21 cellular contexts compared by ENCODE assay signal in genomic region chr13:54305377-54305776, GRCh38.
DNase-seq lines count a peak whose midpoint lies in the region; ATAC-seq and TF ChIP-seq lines count a peak whose summit lies in the region.
"Had no signal": no experiment of that assay in that cellular context is flagged by ENCODE, and none has a peak within 500 bp of the region (broad histone marks: within the 10 kb centered on the region; RNA-seq: fewer than 3 reads in every experiment).

No MANE protein-coding gene starts in this region.

- H3K9ac ChIP-seq in HUES64 (ENCODE audit: low read depth, low read length) (no peak overlapping the region), neuronal stem cell (ENCODE audit: low read depth, low read length, poor library complexity) (no peak overlapping the region)
- H3K9ac ChIP-seq: BLaER1 had no signal

- H4K20me1 ChIP-seq in OCI-LY7 (ENCODE audit: insufficient read depth, low read length), result no peaks in the 10 kb centered on the region
- H4K20me1 ChIP-seq: BLaER1 had no signal

- H3K36me3 ChIP-seq in Caco-2 (ENCODE audit: control insufficient read depth, insufficient read depth, low read length), result no peaks in the 10 kb centered on the region
- H3K36me3 ChIP-seq in HUES64 (ENCODE audit: insufficient read depth, low read length), result peaks cover 36% of the 10 kb centered on the region
- no peaks in the 10 kb centered on the region for H3K36me3 ChIP-seq in OCI-LY7 (ENCODE audit: insufficient read depth, low read length)
- no peaks in the 10 kb centered on the region for H3K36me3 ChIP-seq in neuronal stem cell (replicated peaks in 1 of 2; ENCODE audit: control insufficient read depth in 2 of 2, insufficient read depth in 2 of 2, low read length in 2 of 2)
- no peaks in the 10 kb centered on the region for H3K36me3 ChIP-seq in Peyer's patch
- H3K36me3 ChIP-seq: BLaER1, HAP-1 had no signal

- peak overlapping the region; percentile 65 for H3K18ac ChIP-seq in neuronal stem cell (ENCODE audit: low read length)

- H3K14ac ChIP-seq in neuronal stem cell (ENCODE audit: low read length), result no peak overlapping the region

- H3K4me1 ChIP-seq in Caco-2, result no peaks in the 10 kb centered on the region
- H3K4me1 ChIP-seq in HUES64 (ENCODE audit: insufficient read depth, low read length), result peaks cover 55% of the 10 kb centered on the region
- no peaks in the 10 kb centered on the region for H3K4me1 ChIP-seq in OCI-LY7 (ENCODE audit: insufficient read depth, low read length, poor library complexity, severe bottlenecking)
- no peaks in the 10 kb centered on the region for H3K4me1 ChIP-seq in neuronal stem cell (ENCODE audit: control insufficient read depth in 2 of 2, insufficient read depth in 1 of 2, low read depth in 1 of 2, low read length in 2 of 2)
- no peaks in the 10 kb centered on the region for H3K4me1 ChIP-seq in Peyer's patch
- H3K4me1 ChIP-seq: A549, BLaER1, HAP-1 had no signal

- H3K4me3 ChIP-seq in Caco-2 (ENCODE audit: low read depth, low read length) (no peak overlapping the region), HUES64 (ENCODE audit: low read length) (no peak overlapping the region), OCI-LY7 (ENCODE audit: low read depth, low read length, poor library complexity, severe bottlenecking) (no peak overlapping the region), neuronal stem cell (ENCODE audit: low read length in 2 of 2) (no peak overlapping the region), Peyer's patch (no peak overlapping the region)
- H3K4me3 ChIP-seq: A549, BLaER1, HAP-1 had no signal

- no peak overlapping the region for H2BK15ac ChIP-seq in neuronal stem cell (ENCODE audit: low read length)

- H3K27ac ChIP-seq in HUES64 (ENCODE audit: low read depth, low read length) (peak overlapping the region; percentile 48; the same call in 1 of the 2 replicates), OCI-LY7 (ENCODE audit: low read depth, low read length, poor library complexity, severe bottlenecking) (no peak overlapping the region), neuronal stem cell (replicated peaks; ENCODE audit: low read length) (no peak overlapping the region), Peyer's patch (no peak overlapping the region)
- H3K27ac ChIP-seq: A549, BLaER1, RWPE1 had no signal

- H3K27me3 Mint-ChIP-seq in Caco-2 (ENCODE audit: insufficient read depth, unreplicated experiment), result peaks cover 5% of the 10 kb centered on the region

- H2AK5ac ChIP-seq in neuronal stem cell (ENCODE audit: low read depth, low read length), result no peak overlapping the region

- no peak for TF ChIP-seq POLR2A in Peyer's patch (IDR thresholded peaks at IDR 0.05)

- H2AFZ ChIP-seq in OCI-LY7 (ENCODE audit: low read length) (no peak overlapping the region), neuronal stem cell (ENCODE audit: low read length) (no peak overlapping the region)

- TF ChIP-seq CTCF in Caco-2 (IDR thresholded peaks at IDR 0.05; ENCODE audit: insufficient read depth in 1 of 2, low read depth in 1 of 2, low read length in 1 of 2, severe bottlenecking in 1 of 2, unreplicated experiment in 1 of 2) (peak; percentile 5 to 25), OCI-LY7 (conservative IDR thresholded peaks at IDR 0.05; ENCODE audit: low read length) (peak; percentile 43), Peyer's patch (IDR thresholded peaks at IDR 0.05) (no peak)

- no peak overlapping the region for H4K91ac ChIP-seq in neuronal stem cell (ENCODE audit: low read depth, low read length, poor library complexity)

- WGBS in HUES64, result 90% methylated on average over 1 of the region's 1 CpG
- no CpG with 5 or more reads among the region's 1 CpG for WGBS in neuronal stem cell (ENCODE audit: extremely low coverage in 2 of 2, insufficient read length in 2 of 2, insufficient replicate concordance in 1 of 2), 2 donors

- no peak overlapping the region for H3K4ac ChIP-seq in neuronal stem cell (ENCODE audit: low read length)

- H3K4me2 ChIP-seq in OCI-LY7 (ENCODE audit: low read length) (no peak overlapping the region), neuronal stem cell (ENCODE audit: insufficient read depth, low read length, poor library complexity, severe bottlenecking) (no peak overlapping the region)
- H3K4me2 ChIP-seq: A549, BLaER1 had no signal

- H3K79me1 ChIP-seq in neuronal stem cell (ENCODE audit: low read depth, low read length), result no peaks in the 10 kb centered on the region

- H4K8ac ChIP-seq in neuronal stem cell (ENCODE audit: low read depth, low read length), result no peak overlapping the region

- no peak for DNase-seq in Caco-2
- no peak for DNase-seq in OCI-LY7 (ENCODE audit: low spot score)
- no peak for DNase-seq in neuronal stem cell (ENCODE audit: low spot score)
- no peak for DNase-seq in Peyer's patch
- DNase-seq in NCI-H345 (lab: John Stamatoyannopoulos, UW), result no peak
- DNase-seq: CD8-positive, alpha-beta T cell; NCI-H1092; NCI-H1436 treated with DMSO at 0.1 percent for 48 hours; NCI-H2029; NCI-H2171; NCI-H446; NCI-H526 treated with DMSO at 0.1 percent for 48 hours; SIG-M5; T-helper 1 cell had no signal

- CTCF ChIA-PET in Caco-2 (lab: Charles Lee), result interaction anchor here (1.9 kb wide), 1 partner anchor 523 kb away, joined by 11 read pairs; no protein-coding TSS in a partner anchor
- CTCF ChIA-PET in OCI-LY7 (lab: Charles Lee; ENCODE audit: unreplicated experiment), result no interaction called here

- H2BK12ac ChIP-seq in neuronal stem cell (ENCODE audit: low read length), result no peak overlapping the region

- no peaks in the 10 kb centered on the region for H3K9me2 ChIP-seq in OCI-LY7 (ENCODE audit: insufficient read depth, low read length)

- no peak overlapping the region for H3K23ac ChIP-seq in neuronal stem cell (ENCODE audit: low read depth, low read length, poor library complexity)

- H3K36me3 Mint-ChIP-seq in Caco-2 (ENCODE audit: insufficient read depth, unreplicated experiment), result no peaks in the 10 kb centered on the region
- H3K36me3 Mint-ChIP-seq: CD8-positive, alpha-beta T cell had no signal

- H3K27me3 ChIP-seq in Caco-2 (replicated peaks; ENCODE audit: control insufficient read depth, insufficient read depth, low read length) (no peaks in the 10 kb centered on the region), HUES64 (ENCODE audit: insufficient read depth, low read length) (no peaks in the 10 kb centered on the region), neuronal stem cell (ENCODE audit: control insufficient read depth in 3 of 3, insufficient read depth in 3 of 3, low read depth in 1 of 3, low read length in 3 of 3) (no peaks in the 10 kb centered on the region), Peyer's patch (no peaks in the 10 kb centered on the region)
- H3K27me3 ChIP-seq: BLaER1 had no signal

- ATAC-seq in HG03521 (IDR thresholded peaks at IDR 0.05; ENCODE audit: unreplicated experiment) (no peak), HG03378 (IDR thresholded peaks at IDR 0.05; ENCODE audit: unreplicated experiment) (no peak)
- ATAC-seq: A549; CD8-positive, alpha-beta T cell had no signal

- no peaks in the 10 kb centered on the region for H3K4me1 Mint-ChIP-seq in Caco-2 (ENCODE audit: low read depth, unreplicated experiment)

- no peaks in the 10 kb centered on the region for H3K79me2 ChIP-seq in OCI-LY7 (ENCODE audit: insufficient read depth, low read depth, low read length)

- POLR2A ChIA-PET in Caco-2 (lab: Charles Lee) (no interaction called here), OCI-LY7 (lab: Charles Lee) (interaction anchor here (0.6 kb wide), 1 partner anchor 40 kb away, joined by 3 read pairs; no protein-coding TSS in a partner anchor)

- H3K9me3 ChIP-seq in Caco-2, result no peaks in the 10 kb centered on the region
- no peaks in the 10 kb centered on the region for H3K9me3 ChIP-seq in HUES64 (ENCODE audit: insufficient read depth, low read depth, low read length)
- no peaks in the 10 kb centered on the region for H3K9me3 ChIP-seq in OCI-LY7 (ENCODE audit: low read length)
- H3K9me3 ChIP-seq in neuronal stem cell (replicated peaks in 1 of 2; ENCODE audit: control insufficient read depth in 2 of 2, insufficient read depth in 1 of 2, low read depth in 1 of 2, low read length in 2 of 2), result no peaks in the 10 kb centered on the region
- H3K9me3 ChIP-seq in Peyer's patch, result no peaks in the 10 kb centered on the region
- H3K9me3 ChIP-seq: A549, BLaER1, HAP-1 had no signal

- H2BK120ac ChIP-seq in neuronal stem cell (ENCODE audit: low read depth, low read length), result no peak overlapping the region

- H2BK5ac ChIP-seq in neuronal stem cell (ENCODE audit: low read length), result no peak overlapping the region

- BruUV-seq in Caco-2 (replicated peaks; lab: Mats Ljungman, UMichigan) (no TSS peak), OCI-LY7 (replicated peaks; lab: Mats Ljungman, UMichigan) (no TSS peak)

- H3K4me3 Mint-ChIP-seq in Caco-2 (ENCODE audit: unreplicated experiment), result no peak overlapping the region
- H3K4me3 Mint-ChIP-seq: CD8-positive, alpha-beta T cell had no signal

- no peak overlapping the region for H3K27ac Mint-ChIP-seq in Caco-2 (ENCODE audit: unreplicated experiment)
- H3K27ac Mint-ChIP-seq: CD8-positive, alpha-beta T cell had no signal

- H3K9me3 Mint-ChIP-seq in Caco-2 (ENCODE audit: unreplicated experiment), result no peaks in the 10 kb centered on the region

- intact Hi-C loops in Caco-2 (cut with micrococcal nuclease; ENCODE audit: unreplicated experiment) (loop anchor here (10.0 kb wide), 2 partner anchors 229 to 521 kb away; no protein-coding TSS in a partner anchor), OCI-LY7 (cut with micrococcal nuclease; ENCODE audit: unreplicated experiment) (no loop called here)

Comparison
In these comparisons a context has a peak if more than half of its experiments do, and no peak if none do; other contexts are left out.
1. CTCF ChIP-seq: peak in Caco-2 (2 of 2) and OCI-LY7 (single experiment); none in Peyer's patch (0 of 6).